Comparison of ENCODE assay signal across 27 cellular contexts in the genomic region with DNA sequence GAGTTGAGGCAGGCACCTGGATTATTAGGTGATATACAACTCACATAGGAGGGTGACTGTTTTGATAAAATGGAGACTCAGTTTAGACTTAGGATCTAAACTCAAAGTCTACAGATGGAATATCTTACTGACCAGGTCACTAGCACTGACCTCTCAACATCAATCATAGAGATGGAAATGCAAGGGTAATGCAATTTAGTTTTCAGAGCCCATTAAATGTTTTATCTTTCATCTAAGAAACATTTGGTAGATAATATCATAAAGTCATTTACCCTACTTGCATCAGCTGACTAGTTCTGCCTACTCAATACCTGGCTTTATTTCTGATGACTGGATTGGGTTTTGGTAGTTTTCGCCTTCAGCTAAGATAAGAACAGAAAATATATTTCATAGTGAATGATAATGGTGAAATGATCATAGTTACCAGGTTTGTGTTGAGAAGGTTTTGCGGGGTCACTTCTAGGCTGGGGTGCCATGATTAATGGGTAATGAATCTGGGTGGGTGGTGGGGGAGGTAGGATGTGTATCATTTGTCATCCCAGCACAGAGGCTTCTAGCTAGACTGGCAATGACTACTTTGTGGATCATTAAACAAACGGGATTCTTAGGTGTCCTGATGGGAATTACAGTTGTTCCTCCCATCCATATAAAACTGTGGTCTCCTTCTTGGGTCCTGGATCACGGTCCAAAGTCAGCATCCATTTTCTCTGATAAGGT.
A peak's percentile ranks its signal among the peaks of the same experiment; 100 is the strongest.
DNase-seq lines count a peak whose midpoint lies in the region; ATAC-seq, FAIRE-seq and TF ChIP-seq lines count a peak whose summit lies in the region.
"Had no signal": no experiment of that assay in that cellular context is flagged by ENCODE, and none has a peak within 500 bp of the region (broad histone marks: within the 10 kb centered on the region; RNA-seq: fewer than 3 reads in every experiment).

No MANE protein-coding gene starts in this region.

- no peak overlapping the region for H3K27ac ChIP-seq in CD4-positive, alpha-beta memory T cell (ENCODE audit: low read depth, low read length)
- H3K27ac ChIP-seq: A549; BLaER1 treated with 17β-estradiol and CSF1 and Interleukin-3, amounts not matched to agents 10 nM and 100 nM; SK-N-MC had no signal

- FAIRE-seq in bronchial epithelial cell (lab: Jason Lieb, UNC) = no peak
- FAIRE-seq: A549, GM18507 had no signal

- H3K9me3 ChIP-seq in CD4-positive, alpha-beta memory T cell (ENCODE audit: control insufficient read depth in 1 of 2, low read length in 2 of 2) = no peaks in the 10 kb centered on the region
- H3K9me3 ChIP-seq: A549; BLaER1 treated with 17β-estradiol and CSF1 and Interleukin-3, amounts not matched to agents 10 nM and 100 nM had no signal

- no peak for TF ChIP-seq CTCF in bronchial epithelial cell (IDR thresholded peaks at IDR 0.05; ENCODE audit: insufficient read depth, low read length, severe bottlenecking)

- H3K36me3 Mint-ChIP-seq in CD4-positive, alpha-beta memory T cell = peaks cover 0 to 7% of the 10 kb centered on the region in 2 donors

- no peak overlapping the region for H3K27ac Mint-ChIP-seq in CD4-positive, alpha-beta memory T cell
- H3K27ac Mint-ChIP-seq in stimulated activated naive CD8-positive, alpha-beta T cell treated with anti-CD3 and anti-CD28 coated beads, Interleukin-15, amount 100 ng/mL, for 72 hours = no peak overlapping the region
- H3K27ac Mint-ChIP-seq: CD4-positive, alpha-beta T cell; GM23338; H9 had no signal

- no peaks in the 10 kb centered on the region for H3K36me3 ChIP-seq in bronchial epithelial cell (ENCODE audit: control insufficient read depth, insufficient read depth, low read length)
- H3K36me3 ChIP-seq in CD4-positive, alpha-beta memory T cell (ENCODE audit: insufficient read depth, low read length) = no peaks in the 10 kb centered on the region
- H3K36me3 ChIP-seq: BLaER1 treated with 17β-estradiol and CSF1 and Interleukin-3, amounts not matched to agents 10 nM and 100 nM had no signal

- H3K27me3 ChIP-seq in bronchial epithelial cell (ENCODE audit: control insufficient read depth, insufficient read depth, low read length) = no peaks in the 10 kb centered on the region
- H3K27me3 ChIP-seq in CD4-positive, alpha-beta memory T cell (ENCODE audit: insufficient read depth, low read length) = no peaks in the 10 kb centered on the region
- H3K27me3 ChIP-seq: BLaER1 treated with 17β-estradiol and CSF1 and Interleukin-3, amounts not matched to agents 10 nM and 100 nM had no signal

- no peak overlapping the region for H3K4me3 ChIP-seq in bronchial epithelial cell (ENCODE audit: low read depth, low read length)
- H3K4me3 ChIP-seq in CD4-positive, alpha-beta memory T cell (ENCODE audit: low read length in 2 of 2) = no peak overlapping the region
- H3K4me3 ChIP-seq: A549; BLaER1 treated with 17β-estradiol and CSF1 and Interleukin-3, amounts not matched to agents 10 nM and 100 nM; GM23338; SK-N-MC had no signal

- intact Hi-C loops in cardiac septum (cut with DNase I) = no loop called here
- intact Hi-C loops in CD4-positive, alpha-beta memory T cell (cut with micrococcal nuclease) = no loop called here

- H3K9me3 Mint-ChIP-seq in CD4-positive, alpha-beta memory T cell = peaks cover 0 to 2% (median 0%) of the 10 kb centered on the region in 8 donors
- no peaks in the 10 kb centered on the region for H3K9me3 Mint-ChIP-seq in stimulated activated naive CD8-positive, alpha-beta T cell treated with anti-CD3 and anti-CD28 coated beads, Interleukin-15, amount 100 ng/mL, for 72 hours
- H3K9me3 Mint-ChIP-seq: CD4-positive, alpha-beta T cell; GM23338; H9 had no signal

- no peaks in the 10 kb centered on the region for H3K4me1 ChIP-seq in CD4-positive, alpha-beta memory T cell (ENCODE audit: insufficient read depth, low read length)
- H3K4me1 ChIP-seq: A549 had no signal

- CTCF ChIA-PET in CD4-positive, alpha-beta memory T cell (lab: Charles Lee; ENCODE audit: partially characterized antibody) = no interaction called here

- DNase-seq in SK-N-DZ (ENCODE audit: low spot score) (peak; percentile 78), bronchial epithelial cell (ENCODE audit: low read depth) (peak; percentile 65), kidney tubule cell (ENCODE audit: low spot score) (peak; percentile 61), cardiac septum (ENCODE audit: low spot score) (no peak)
- DNase-seq in CD4-positive, alpha-beta memory T cell = no peak
- no peak for DNase-seq in stimulated activated naive CD8-positive, alpha-beta T cell treated with anti-CD3 and anti-CD28 coated beads, Interleukin-15, amount 100 ng/mL, for 72 hours
- DNase-seq: AML-193; CD4-positive, alpha-beta T cell; COR-L47; DMS53; H9; Karpas-422; NCI-H1092; NCI-H1417 treated with DMSO at 0.1 percent for 48 hours; NCI-H187; NCI-H2081 treated with DMSO at 0.1 percent for 48 hours; NCI-H2171 treated with DMSO at 0.1 percent for 48 hours; NCI-H524 treated with DMSO at 0.1 percent for 48 hours; NCI-H774; PC-3; SHP77 had no signal

- POLR2A ChIA-PET in CD4-positive, alpha-beta memory T cell (lab: Charles Lee; ENCODE audit: partially characterized antibody) = no interaction called here

- H3K4me3 Mint-ChIP-seq in CD4-positive, alpha-beta memory T cell = no peak overlapping the region
- H3K4me3 Mint-ChIP-seq in stimulated activated naive CD8-positive, alpha-beta T cell treated with anti-CD3 and anti-CD28 coated beads, Interleukin-15, amount 100 ng/mL, for 72 hours = no peak overlapping the region
- H3K4me3 Mint-ChIP-seq: CD4-positive, alpha-beta T cell; GM23338; H9 had no signal

- H3K4me1 Mint-ChIP-seq in CD4-positive, alpha-beta memory T cell = peaks cover 0 to 9% (median 4%) of the 10 kb centered on the region in 4 donors
- H3K4me1 Mint-ChIP-seq in stimulated activated naive CD8-positive, alpha-beta T cell treated with anti-CD3 and anti-CD28 coated beads, Interleukin-15, amount 100 ng/mL, for 72 hours = no peaks in the 10 kb centered on the region

- H3K27me3 Mint-ChIP-seq in CD4-positive, alpha-beta memory T cell = no peaks in the 10 kb centered on the region
- H3K27me3 Mint-ChIP-seq in stimulated activated naive CD8-positive, alpha-beta T cell treated with anti-CD3 and anti-CD28 coated beads, Interleukin-15, amount 100 ng/mL, for 72 hours = no peaks in the 10 kb centered on the region
- H3K27me3 Mint-ChIP-seq: CD4-positive, alpha-beta T cell had no signal

- ATAC-seq in GM21367 (IDR thresholded peaks at IDR 0.05; ENCODE audit: unreplicated experiment) = no peak
- ATAC-seq in stimulated activated naive CD8-positive, alpha-beta T cell treated with anti-CD3 and anti-CD28 coated beads, Interleukin-15, amount 100 ng/mL, for 72 hours = no peak
- ATAC-seq: A549, PC-3 had no signal

Comparison
In these comparisons a context has a peak if more than half of its experiments do, and no peak if none do; other contexts are left out.
1. DNase-seq: peak in SK-N-DZ (single experiment), bronchial epithelial cell (single experiment) and kidney tubule cell (single experiment); none in cardiac septum (single experiment), CD4-positive, alpha-beta memory T cell (0 of 5) and stimulated activated naive CD8-positive, alpha-beta T cell treated with anti-CD3 and anti-CD28 coated beads, Interleukin-15, amount 100 ng/mL, for 72 hours (0 of 2).